2 cellular contexts compared by ENCODE assay signal in the genomic region with DNA sequence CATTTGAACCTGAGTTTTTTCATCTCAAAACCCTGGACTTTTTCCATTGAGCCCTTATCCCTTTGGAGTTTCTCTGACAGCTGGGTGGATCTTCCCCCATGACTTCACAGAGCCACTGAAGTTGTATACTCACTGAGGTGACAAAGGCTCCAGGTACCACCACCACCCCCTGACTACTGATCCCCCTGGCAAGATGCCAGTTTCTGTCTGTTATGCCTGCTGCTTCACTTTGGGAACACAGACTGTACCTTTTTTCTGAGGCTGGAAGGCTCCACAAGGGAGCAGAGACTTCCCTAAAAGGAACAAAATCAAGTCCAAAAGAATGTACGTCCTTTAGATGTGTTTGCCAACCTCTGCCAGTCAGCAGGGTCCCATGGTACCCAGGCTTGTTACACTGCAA.
TF ChIP-seq lines count a peak whose summit lies in the region.

No MANE protein-coding gene starts in this region.

TF ChIP-seq in IMR-90, 13 proteins besides CTCF, POLR2A, EP300 and RAD21 (continued from another document):
- TF ChIP-seq MAFK (IDR thresholded peaks at IDR 0.05; ENCODE audit: low read depth, low read length): no peak
- TF ChIP-seq MXI1 (IDR thresholded peaks at IDR 0.05; ENCODE audit: borderline replicate concordance, low read depth, low read length): no peak
- no peak for TF ChIP-seq SMC3 (IDR thresholded peaks at IDR 0.05; ENCODE audit: low read depth, low read length)
- no peak for TF ChIP-seq FOS (IDR thresholded peaks at IDR 0.05; ENCODE audit: low read depth, low read length)
- TF ChIP-seq CHD1 (IDR thresholded peaks at IDR 0.05; ENCODE audit: low read depth, low read length): no peak
- TF ChIP-seq ELK1 (IDR thresholded peaks at IDR 0.05; ENCODE audit: borderline replicate concordance, low read depth, low read length): no peak

TF ChIP-seq in K562, 482 proteins besides CTCF, POLR2A, EP300 and RAD21 (continued from another document):
- TF ChIP-seq HOMEZ (CRISPR knock-in tag; IDR thresholded peaks at IDR 0.05): no peak
- peak; percentile 63; the same call in 1 of the 2 replicates for TF ChIP-seq NFIX (CRISPR knock-in tag; IDR thresholded peaks at IDR 0.05; ENCODE audit: low read depth)
- no peak for TF ChIP-seq ZKSCAN1 (IDR thresholded peaks at IDR 0.05; ENCODE audit: low read depth, low read length)
